In genomic region chr3:123346041-123346440, GRCh38 we compare ENCODE assay signal across 26 cellular contexts.
DNase-seq lines count a peak whose midpoint lies in the region; ATAC-seq, FAIRE-seq and TF ChIP-seq lines count a peak whose summit lies in the region.
"Had no signal": no experiment of that assay in that cellular context is flagged by ENCODE, and none has a peak within 500 bp of the region (broad histone marks: within the 10 kb centered on the region; RNA-seq: fewer than 3 reads in every experiment).

No MANE protein-coding gene starts in this region.

- no peaks in the 10 kb centered on the region for H3K36me3 Mint-ChIP-seq in H9 (ENCODE audit: insufficient read depth in 1 of 3, low read depth in 3 of 3)
- H3K36me3 Mint-ChIP-seq: activated naive CD4-positive, alpha-beta T cell treated with anti-CD3 and anti-CD28 coated beads, Interleukin-2, amount 50 U/mL, for 24 hours; CD8-positive, alpha-beta T cell; natural killer cell treated with Interleukin-12 subunit alpha and Interleukin-12 subunit beta and Interleukin-15 and Interleukin-18, amount 100 ng/mL, for 72 hours had no signal

- H3K9me3 ChIP-seq in H9 (ENCODE audit: control insufficient read depth, low read depth, low read length), result no peaks in the 10 kb centered on the region
- no peaks in the 10 kb centered on the region for H3K9me3 ChIP-seq in K562 (replicated peaks; ENCODE audit: control insufficient read depth, insufficient read depth, low read depth, low read length)
- no peaks in the 10 kb centered on the region for H3K9me3 ChIP-seq in sigmoid colon
- H3K9me3 ChIP-seq in A673 (ENCODE audit: low read depth, low read length, poor library complexity, severe bottlenecking), result no peaks in the 10 kb centered on the region
- H3K9me3 ChIP-seq: SJSA1 had no signal

- no peak overlapping the region for H2AK5ac ChIP-seq in H9 (ENCODE audit: insufficient read length, low read length)

- H3K9me3 Mint-ChIP-seq in H9, result no peaks in the 10 kb centered on the region
- H3K9me3 Mint-ChIP-seq: activated naive CD4-positive, alpha-beta T cell treated with anti-CD3 and anti-CD28 coated beads, Interleukin-2, amount 50 U/mL, for 24 hours; CD8-positive, alpha-beta T cell; effector memory CD8-positive, alpha-beta T cell; natural killer cell treated with Interleukin-12 subunit alpha and Interleukin-12 subunit beta and Interleukin-15 and Interleukin-18, amount 100 ng/mL, for 72 hours had no signal

- peak overlapping the region; percentile 45 for H3K18ac ChIP-seq in H9 (ENCODE audit: insufficient read length, low read depth, low read length)

- H3K79me2 ChIP-seq in H9 (ENCODE audit: insufficient read depth, low read length) (no peaks in the 10 kb centered on the region), K562 (ENCODE audit: control insufficient read depth, insufficient read depth, low read length) (no peaks in the 10 kb centered on the region)

- H3K23ac ChIP-seq in H9 (ENCODE audit: insufficient read length, low read depth, low read length), result no peak overlapping the region

- no peak for TF ChIP-seq POLR2A in K562 (conservative IDR thresholded peaks at IDR 0.05)
- TF ChIP-seq POLR2A in sigmoid colon (IDR thresholded peaks at IDR 0.05), result no peak

- CTCF ChIA-PET in K562 (lab: Yijun Ruan, JAX; ENCODE audit: low intra/inter-chr PET ratio), result no interaction called here
- CTCF ChIA-PET in A673 (lab: Charles Lee), result no interaction called here

- H3K27ac Mint-ChIP-seq in H9, result no peak overlapping the region
- H3K27ac Mint-ChIP-seq: activated naive CD4-positive, alpha-beta T cell treated with anti-CD3 and anti-CD28 coated beads, Interleukin-2, amount 50 U/mL, for 24 hours; CD8-positive, alpha-beta T cell; effector memory CD8-positive, alpha-beta T cell; natural killer cell treated with Interleukin-12 subunit alpha and Interleukin-12 subunit beta and Interleukin-15 and Interleukin-18, amount 100 ng/mL, for 72 hours had no signal

- DNase-seq in H9, result no peak
- DNase-seq in K562 (ENCODE audit: extremely low read depth in 1 of 4, low spot score in 3 of 4), result peak in 1 of 4 experiments; percentile 8
- peak in 28 of 42 donors; percentile 33 to 87 (median 60) for DNase-seq in head of caudate nucleus
- DNase-seq in sigmoid colon, result peak; percentile 37
- no peak for DNase-seq in A673 (ENCODE audit: low spot score)
- DNase-seq in NCI-H1105 treated with DMSO at 0.1 percent for 48 hours (lab: John Stamatoyannopoulos, UW), result no peak
- DNase-seq: activated CD4-positive, alpha-beta T cell treated with anti-CD3 and anti-CD28 coated beads for 48 hours; CD8-positive, alpha-beta T cell; cortex of kidney; effector memory CD8-positive, alpha-beta T cell; erythroblast; H7; mammary epithelial cell; NCI-H146; NCI-H774; occipital lobe; stimulated activated naive CD4-positive, alpha-beta T cell; T-helper 9 cell had no signal

- H3K56ac ChIP-seq in H9 (ENCODE audit: insufficient read length, low read depth, low read length), result no peak overlapping the region

- no peak overlapping the region for H2BK5ac ChIP-seq in H9 (ENCODE audit: insufficient read length, low read length)

- POLR2A ChIA-PET in K562 (lab: Yijun Ruan, JAX) (interaction anchor here (0.6 kb wide), 1 partner anchor 205 kb away, joined by 4 read pairs; no protein-coding TSS in a partner anchor), A673 (lab: Charles Lee; ENCODE audit: low non-redundant PET) (no interaction called here)

- no TSS peak for BruUV-seq in K562 (replicated peaks; lab: Mats Ljungman, UMichigan)
- no TSS peak for BruUV-seq in A673 (replicated peaks; lab: Mats Ljungman, UMichigan)

- H3K4me1 ChIP-seq in H9 (ENCODE audit: insufficient read depth, low read length) (no peaks in the 10 kb centered on the region; the same call in 1 of the 2 replicates), K562 (replicated peaks in 1 of 2; ENCODE audit: control insufficient read depth in 2 of 2, insufficient read depth in 2 of 2, low read length in 2 of 2) (no peaks in the 10 kb centered on the region; a peak in 1 of 5 replicates), sigmoid colon (peaks cover 0 to 56% (median 53%) of the 10 kb centered on the region in 4 donors), A673 (ENCODE audit: insufficient read depth, low read length, poor library complexity, severe bottlenecking) (no peaks in the 10 kb centered on the region)

- H4K8ac ChIP-seq in H9 (replicated peaks; ENCODE audit: insufficient read length, low read depth, low read length), result no peak overlapping the region

- H3K36me3 ChIP-seq in K562 (ENCODE audit: control insufficient read depth, insufficient read depth, low read length) (no peaks in the 10 kb centered on the region), sigmoid colon (peaks cover 0 to 24% (median 3%) of the 10 kb centered on the region in 4 donors), A673 (ENCODE audit: insufficient read depth, low read length, poor library complexity, severe bottlenecking) (no peaks in the 10 kb centered on the region)
- H3K36me3 ChIP-seq: SJSA1 had no signal

- WGBS in H9 (ENCODE audit: extremely low coverage, insufficient read length, low lambda C conversion rate), result no CpG with 5 or more reads among the region's 8 CpGs
- WGBS in K562 (ENCODE audit: insufficient coverage, low coverage, missing lambda C conversion rate), result 10% methylated on average over 6 of the region's 8 CpGs
- 93% methylated on average over 8 of the region's 8 CpGs for WGBS in sigmoid colon, 2 donors

- no peak overlapping the region for H3T11ph ChIP-seq in H9 (ENCODE audit: low read length)

- ATAC-seq in K562 (no peak), HG02588 (IDR thresholded peaks at IDR 0.05; ENCODE audit: unreplicated experiment) (no peak), GM19324 (IDR thresholded peaks at IDR 0.05; ENCODE audit: low FRiP score, unreplicated experiment) (no peak)
- ATAC-seq: CD8-positive, alpha-beta T cell; effector memory CD8-positive, alpha-beta T cell; natural killer cell treated with Interleukin-12 subunit alpha and Interleukin-12 subunit beta and Interleukin-15 and Interleukin-18, amount 100 ng/mL, for 72 hours had no signal

- H3K79me1 ChIP-seq in H9 (ENCODE audit: insufficient read depth, low read depth, low read length, poor library complexity, severe bottlenecking), result no peaks in the 10 kb centered on the region

- no peak overlapping the region for H3K4me3 Mint-ChIP-seq in H9
- H3K4me3 Mint-ChIP-seq: activated naive CD4-positive, alpha-beta T cell treated with anti-CD3 and anti-CD28 coated beads, Interleukin-2, amount 50 U/mL, for 24 hours; CD8-positive, alpha-beta T cell; effector memory CD8-positive, alpha-beta T cell; natural killer cell treated with Interleukin-12 subunit alpha and Interleukin-12 subunit beta and Interleukin-15 and Interleukin-18, amount 100 ng/mL, for 72 hours had no signal

- H4K5ac ChIP-seq in H9 (ENCODE audit: insufficient read length, low read depth, low read length), result no peak overlapping the region

- H3K23me2 ChIP-seq in H9 (ENCODE audit: insufficient read length, low read depth, low read length, poor library complexity, severe bottlenecking), result no peaks in the 10 kb centered on the region

- H2BK20ac ChIP-seq in H9 (ENCODE audit: low read depth, low read length, poor library complexity, severe bottlenecking), result no peak overlapping the region

- no peak overlapping the region for H2BK120ac ChIP-seq in H9 (ENCODE audit: low read depth, low read length, poor library complexity, severe bottlenecking)

- peaks cover 28 to 38% of the 10 kb centered on the region in 2 experiments for H3K4me1 Mint-ChIP-seq in H9
- H3K4me1 Mint-ChIP-seq: activated naive CD4-positive, alpha-beta T cell treated with anti-CD3 and anti-CD28 coated beads, Interleukin-2, amount 50 U/mL, for 24 hours had no signal

- no peak overlapping the region; the same call in 1 of the 2 replicates for H3K14ac ChIP-seq in H9 (ENCODE audit: insufficient read depth, low read length)

- H4K20me1 ChIP-seq in H9 (ENCODE audit: control insufficient read depth, insufficient read depth, insufficient read length) (no peaks in the 10 kb centered on the region), K562 (replicated peaks; ENCODE audit: control insufficient read depth, insufficient read depth, low read length) (peaks cover 3% of the 10 kb centered on the region; the same call in 1 of the 2 replicates)

- H3K27me3 ChIP-seq in H9 (ENCODE audit: insufficient read depth, low read length) (no peaks in the 10 kb centered on the region), K562 (ENCODE audit: control insufficient read depth in 2 of 2, insufficient read depth in 2 of 2, low read length in 2 of 2) (peaks cover 0 to 41% of the 10 kb centered on the region in 2 experiments; a peak in 2 of 5 replicates), sigmoid colon (no peaks in the 10 kb centered on the region), A673 (replicated peaks; ENCODE audit: insufficient read depth, low read depth, low read length, poor library complexity) (no peaks in the 10 kb centered on the region)
- H3K27me3 ChIP-seq: SJSA1 had no signal

- H3K9ac ChIP-seq in H9 (ENCODE audit: extremely low read depth, insufficient read length, low read length) (no peak overlapping the region), K562 (ENCODE audit: insufficient read depth in 1 of 2, low read depth in 2 of 2, low read length in 2 of 2) (no peak overlapping the region)

- no peak overlapping the region for H2AFZ ChIP-seq in H9 (ENCODE audit: low read length)
- no peak overlapping the region for H2AFZ ChIP-seq in K562 (ENCODE audit: low read depth, low read length)

- H3K4me3 ChIP-seq in K562 (no peak overlapping the region), sigmoid colon (no peak overlapping the region), A673 (ENCODE audit: low read depth, low read length, poor library complexity, severe bottlenecking) (no peak overlapping the region)
- H3K4me3 ChIP-seq: SJSA1 had no signal

- no peak overlapping the region for H4K91ac ChIP-seq in H9 (ENCODE audit: insufficient read length, low read depth, low read length)

- H3K4me2 ChIP-seq in H9 (ENCODE audit: insufficient read depth, insufficient read length, low read length), result no peak overlapping the region
- H3K4me2 ChIP-seq in K562 (ENCODE audit: insufficient read depth, low read length), result no peak overlapping the region

- H3K27me3 Mint-ChIP-seq in H9 (ENCODE audit: low read depth), result peaks cover 10% of the 10 kb centered on the region

- H2BK15ac ChIP-seq in H9 (ENCODE audit: low read depth, low read length), result no peak overlapping the region

- no peak overlapping the region for H3K4ac ChIP-seq in H9 (ENCODE audit: low read depth, low read length)

- no peak overlapping the region for H2BK12ac ChIP-seq in H9 (ENCODE audit: insufficient read length, low read depth, low read length)

- no peaks in the 10 kb centered on the region for H3K9me1 ChIP-seq in K562 (ENCODE audit: control insufficient read depth, insufficient read depth, low read length)

- no peak overlapping the region for H3K27ac ChIP-seq in H9 (ENCODE audit: insufficient read length, low read depth, low read length)
- no peak overlapping the region for H3K27ac ChIP-seq in K562 (ENCODE audit: extremely low read depth, low read depth, low read length)
- H3K27ac ChIP-seq in sigmoid colon, result peak overlapping the region in 3 of 4 donors; percentile 47 to 74 (median 48)
- no peak overlapping the region for H3K27ac ChIP-seq in A673 (ENCODE audit: low read depth, low read length, poor library complexity, severe bottlenecking)
- H3K27ac ChIP-seq: SJSA1, VCaP had no signal

- TF ChIP-seq CTCF in H9 (conservative IDR thresholded peaks at IDR 0.05) (no peak), K562 (IDR thresholded peaks at IDR 0.05 in 2 of 3, conservative IDR thresholded peaks at IDR 0.05 in 1 of 3; ENCODE audit: insufficient read depth in 2 of 3, low read depth in 1 of 3, low read length in 3 of 3) (no peak), sigmoid colon (IDR thresholded peaks at IDR 0.05) (no peak), A673 (conservative IDR thresholded peaks at IDR 0.05; ENCODE audit: low read depth, low read length) (no peak)

- intact Hi-C loops in K562 (cut with micrococcal nuclease), result no loop called here
- intact Hi-C loops in head of caudate nucleus (cut with DNase I), result no loop called here
- intact Hi-C loops in sigmoid colon (cut with DNase I), result no loop called here
- intact Hi-C loops in A673 (cut with micrococcal nuclease; ENCODE audit: unreplicated experiment), result no loop called here

- no peak for TF ChIP-seq RAD21 in K562 (CRISPR knock-in tag; conservative IDR thresholded peaks at IDR 0.05 in 1 of 2, IDR thresholded peaks at IDR 0.05 in 1 of 2)

- FAIRE-seq in K562 (lab: Jason Lieb, UNC), result no peak
- FAIRE-seq: GM18507, RCC 7860 had no signal

- in situ Hi-C loops in K562 (cut with MboI), result no loop called here

- TF ChIP-seq EP300 in K562 (IDR thresholded peaks at IDR 0.05; ENCODE audit: low read length) (no peak), sigmoid colon (IDR thresholded peaks at IDR 0.05) (no peak)

Comparison
In these comparisons a context has a peak if more than half of its experiments do, and no peak if none do; other contexts are left out.
1. DNase-seq: peak in head of caudate nucleus (28 of 42) and sigmoid colon (single experiment); none in H9 (single experiment), A673 (single experiment) and NCI-H1105 treated with DMSO at 0.1 percent for 48 hours (single experiment).
2. H3K27ac ChIP-seq: peak in sigmoid colon (3 of 4); none in H9 (single experiment), K562 (single experiment) and A673 (single experiment).